Comparison of ENCODE assay signal across 1 cellular context in genomic region chr5:40669606-40670005, GRCh38.
TF ChIP-seq lines count a peak whose summit lies in the region.

No MANE protein-coding gene starts in this region.

TF ChIP-seq in IMR-90, 13 proteins besides CTCF, POLR2A, EP300 and RAD21 (continued from another document):
- TF ChIP-seq USF2 (IDR thresholded peaks at IDR 0.05; ENCODE audit: low read depth, low read length) (no peak), FOS (IDR thresholded peaks at IDR 0.05; ENCODE audit: low read depth, low read length) (no peak), NFE2L2 (IDR thresholded peaks at IDR 0.05; ENCODE audit: low read depth, low read length) (no peak), MXI1 (IDR thresholded peaks at IDR 0.05; ENCODE audit: borderline replicate concordance, low read depth, low read length) (no peak), SMC3 (IDR thresholded peaks at IDR 0.05; ENCODE audit: low read depth, low read length) (no peak), RFX5 (IDR thresholded peaks at IDR 0.05; ENCODE audit: low read depth, low read length) (no peak)
